Comparison of ENCODE assay signal across 1 cellular context in the genomic region with DNA sequence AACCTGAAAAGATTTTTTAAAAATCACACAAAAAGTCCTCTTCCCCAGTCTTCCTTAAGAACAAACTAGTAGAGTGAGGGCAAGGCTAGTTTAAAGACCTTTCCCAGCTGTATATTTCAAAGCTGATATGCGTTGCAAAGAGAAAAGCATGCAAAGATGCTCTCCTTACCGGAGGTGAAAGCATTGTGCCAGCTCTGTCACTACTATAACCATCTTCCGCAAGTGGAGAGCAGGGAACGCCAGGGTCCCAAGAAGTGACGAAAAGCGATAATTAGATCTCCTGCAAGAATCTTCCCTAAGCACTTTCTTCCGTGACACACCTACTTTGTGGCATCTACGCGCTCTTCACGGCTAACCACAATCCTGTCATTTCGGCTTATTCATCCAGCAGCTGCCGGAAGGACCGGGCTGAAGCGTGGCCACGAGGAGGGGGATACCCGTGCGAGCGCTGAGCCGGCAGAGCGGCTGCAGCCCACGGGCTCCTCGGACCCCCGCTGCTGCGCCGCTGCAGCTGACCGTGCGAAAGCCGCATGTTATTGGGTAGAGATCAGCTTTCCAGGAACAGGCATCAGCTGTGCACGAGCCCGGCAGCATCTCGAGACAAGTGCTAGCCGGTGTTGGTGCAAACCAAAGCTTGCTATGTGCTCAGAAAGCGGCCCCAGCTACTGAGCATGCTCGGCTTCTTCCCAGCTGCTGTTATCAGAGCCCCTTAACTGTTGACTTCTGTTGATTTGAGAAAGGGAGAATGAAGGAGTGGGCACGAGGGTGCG.
TF ChIP-seq lines count a peak whose summit lies in the region.

No MANE protein-coding gene starts in this region.

TF ChIP-seq in K562, 482 proteins besides CTCF, POLR2A, EP300 and RAD21 (continued from another document):
- TF ChIP-seq ZKSCAN3 (CRISPR knock-in tag; IDR thresholded peaks at IDR 0.05) (no peak), BACH1 (tag; IDR thresholded peaks at IDR 0.05) (no peak), ZNF717 (CRISPR knock-in tag; IDR thresholded peaks at IDR 0.05) (no peak), SMARCE1 (IDR thresholded peaks at IDR 0.05) (0 out of 2 replicates have a peak, but pooled peaks have one; percentile 41), MBD2 (IDR thresholded peaks at IDR 0.05; ENCODE audit: borderline replicate concordance, low read depth) (no peak), BRD9 (IDR thresholded peaks at IDR 0.05; ENCODE audit: low read depth, partially characterized antibody) (no peak), PTBP1 (IDR thresholded peaks at IDR 0.05; ENCODE audit: low read depth, low read length) (no peak), MECOM (CRISPR knock-in tag; IDR thresholded peaks at IDR 0.05) (no peak), ZNF311 (CRISPR knock-in tag; IDR thresholded peaks at IDR 0.05) (no peak), PHF21A (IDR thresholded peaks at IDR 0.05; ENCODE audit: borderline replicate concordance, low read depth) (no peak), CBFA2T3 (IDR thresholded peaks at IDR 0.05) (peak; percentile 37), MTA3 (IDR thresholded peaks at IDR 0.05; ENCODE audit: borderline replicate concordance) (peak; percentile 34; the same call in 1 of the 2 replicates), CREB1 (IDR thresholded peaks at IDR 0.05) (peak; percentile 55), CREB1 (CRISPR knock-in tag; IDR thresholded peaks at IDR 0.05) (no peak), ARID1B (IDR thresholded peaks at IDR 0.05) (peak; percentile 55; the same call in 1 of the 2 replicates), ESRRA (IDR thresholded peaks at IDR 0.05; ENCODE audit: borderline replicate concordance, low read depth) (peak; percentile 80; the same call in 1 of the 2 replicates), NCOA1 (IDR thresholded peaks at IDR 0.05; ENCODE audit: low read depth) (no peak), NBN (IDR thresholded peaks at IDR 0.05; ENCODE audit: low read depth) (no peak), POU5F1 (IDR thresholded peaks at IDR 0.05; ENCODE audit: borderline replicate concordance, low read depth, low read length, partially characterized antibody) (no peak), SRSF7 (optimal IDR thresholded peaks at IDR 0.05; ENCODE audit: low read depth, low read length) (no peak), HDGF (IDR thresholded peaks at IDR 0.05) (no peak), TAF15 (IDR thresholded peaks at IDR 0.05; ENCODE audit: low read depth, low read length) (no peak), TAF9B (IDR thresholded peaks at IDR 0.05; ENCODE audit: partially characterized antibody) (peak; percentile 61), SMARCA4 (IDR thresholded peaks at IDR 0.05) (peak; percentile 26; the same call in 1 of the 2 replicates), BHLHE40 (IDR thresholded peaks at IDR 0.05; ENCODE audit: low read length) (peak; percentile 76), RAD51 (IDR thresholded peaks at IDR 0.05; ENCODE audit: borderline replicate concordance, low read depth) (no peak), TCF3 (CRISPR knock-in tag; IDR thresholded peaks at IDR 0.05) (peak; percentile 41), MAFF (IDR thresholded peaks at IDR 0.05; ENCODE audit: low read length) (no peak), SOX6 (IDR thresholded peaks at IDR 0.05) (peak; percentile 57; the same call in 1 of the 2 replicates), SIN3B (IDR thresholded peaks at IDR 0.05; ENCODE audit: low read depth) (no peak), ZNF24 (IDR thresholded peaks at IDR 0.05) (no peak), GABPA (tag; conservative IDR thresholded peaks at IDR 0.05; ENCODE audit: low read depth) (peak; percentile 69), NR2C2 (CRISPR knock-in tag; IDR thresholded peaks at IDR 0.05) (no peak), NR2C2 (tag; IDR thresholded peaks at IDR 0.05) (no peak; the same call in 1 of the 2 replicates), PTTG1 (tag; IDR thresholded peaks at IDR 0.05; ENCODE audit: low read depth) (no peak), ZNF644 (tag; IDR thresholded peaks at IDR 0.05; ENCODE audit: low read depth) (no peak), NFYB (IDR thresholded peaks at IDR 0.05; ENCODE audit: extremely low read depth, insufficient read length) (no peak), DACH1 (IDR thresholded peaks at IDR 0.05; ENCODE audit: partially characterized antibody) (peak; percentile 57), FOXK2 (conservative IDR thresholded peaks at IDR 0.05 in 1 of 2, IDR thresholded peaks at IDR 0.05 in 1 of 2; ENCODE audit: low read depth in 2 of 2) (no peak), C11orf30 (IDR thresholded peaks at IDR 0.05; ENCODE audit: low read depth) (0 out of 2 replicates have a peak, but pooled peaks have one; percentile 26), ZNF140 (CRISPR knock-in tag; IDR thresholded peaks at IDR 0.05) (no peak), L3MBTL2 (IDR thresholded peaks at IDR 0.05) (peak; percentile 89), MCM7 (IDR thresholded peaks at IDR 0.05) (no peak), SMAD4 (CRISPR knock-in tag; conservative IDR thresholded peaks at IDR 0.05) (peak; percentile 53; the same call in 1 of the 2 replicates), ZFP1 (CRISPR knock-in tag; IDR thresholded peaks at IDR 0.05) (no peak), CBX1 (IDR thresholded peaks at IDR 0.05; ENCODE audit: low read depth) (no peak), COPS2 (conservative IDR thresholded peaks at IDR 0.05) (no peak), ETV5 (CRISPR knock-in tag; IDR thresholded peaks at IDR 0.05; ENCODE audit: low read depth) (peak; percentile 61), MTA2 (IDR thresholded peaks at IDR 0.05; ENCODE audit: low read depth) (no peak), ETV1 (tag; conservative IDR thresholded peaks at IDR 0.05; ENCODE audit: low read depth) (peak; percentile 65), SMC3 (conservative IDR thresholded peaks at IDR 0.05; ENCODE audit: insufficient read depth, low read depth, low read length) (no peak), ATF1 (CRISPR knock-in tag; IDR thresholded peaks at IDR 0.05) (no peak), ATF1 (tag; IDR thresholded peaks at IDR 0.05) (peak; percentile 50)
- TF ChIP-seq, protein P1, sequence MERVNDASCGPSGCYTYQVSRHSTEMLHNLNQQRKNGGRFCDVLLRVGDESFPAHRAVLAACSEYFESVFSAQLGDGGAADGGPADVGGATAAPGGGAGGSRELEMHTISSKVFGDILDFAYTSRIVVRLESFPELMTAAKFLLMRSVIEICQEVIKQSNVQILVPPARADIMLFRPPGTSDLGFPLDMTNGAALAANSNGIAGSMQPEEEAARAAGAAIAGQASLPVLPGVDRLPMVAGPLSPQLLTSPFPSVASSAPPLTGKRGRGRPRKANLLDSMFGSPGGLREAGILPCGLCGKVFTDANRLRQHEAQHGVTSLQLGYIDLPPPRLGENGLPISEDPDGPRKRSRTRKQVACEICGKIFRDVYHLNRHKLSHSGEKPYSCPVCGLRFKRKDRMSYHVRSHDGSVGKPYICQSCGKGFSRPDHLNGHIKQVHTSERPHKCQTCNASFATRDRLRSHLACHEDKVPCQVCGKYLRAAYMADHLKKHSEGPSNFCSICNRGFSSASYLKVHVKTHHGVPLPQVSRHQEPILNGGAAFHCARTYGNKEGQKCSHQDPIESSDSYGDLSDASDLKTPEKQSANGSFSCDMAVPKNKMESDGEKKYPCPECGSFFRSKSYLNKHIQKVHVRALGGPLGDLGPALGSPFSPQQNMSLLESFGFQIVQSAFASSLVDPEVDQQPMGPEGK (CRISPR knock-in tag; IDR thresholded peaks at IDR 0.05; ENCODE audit: borderline replicate concordance) = no peak
- TF ChIP-seq, protein P2, sequence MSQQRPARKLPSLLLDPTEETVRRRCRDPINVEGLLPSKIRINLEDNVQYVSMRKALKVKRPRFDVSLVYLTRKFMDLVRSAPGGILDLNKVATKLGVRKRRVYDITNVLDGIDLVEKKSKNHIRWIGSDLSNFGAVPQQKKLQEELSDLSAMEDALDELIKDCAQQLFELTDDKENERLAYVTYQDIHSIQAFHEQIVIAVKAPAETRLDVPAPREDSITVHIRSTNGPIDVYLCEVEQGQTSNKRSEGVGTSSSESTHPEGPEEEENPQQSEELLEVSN (IDR thresholded peaks at IDR 0.05; ENCODE audit: borderline replicate concordance in 1 of 2, extremely low read depth in 1 of 2, insufficient read depth in 1 of 2, insufficient read length in 1 of 2, low read depth in 1 of 2, low read length in 1 of 2, poor library complexity in 1 of 2, severe bottlenecking in 1 of 2) = no peak
- TF ChIP-seq, protein P3, sequence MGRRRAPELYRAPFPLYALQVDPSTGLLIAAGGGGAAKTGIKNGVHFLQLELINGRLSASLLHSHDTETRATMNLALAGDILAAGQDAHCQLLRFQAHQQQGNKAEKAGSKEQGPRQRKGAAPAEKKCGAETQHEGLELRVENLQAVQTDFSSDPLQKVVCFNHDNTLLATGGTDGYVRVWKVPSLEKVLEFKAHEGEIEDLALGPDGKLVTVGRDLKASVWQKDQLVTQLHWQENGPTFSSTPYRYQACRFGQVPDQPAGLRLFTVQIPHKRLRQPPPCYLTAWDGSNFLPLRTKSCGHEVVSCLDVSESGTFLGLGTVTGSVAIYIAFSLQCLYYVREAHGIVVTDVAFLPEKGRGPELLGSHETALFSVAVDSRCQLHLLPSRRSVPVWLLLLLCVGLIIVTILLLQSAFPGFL (CRISPR knock-in tag; IDR thresholded peaks at IDR 0.05) = no peak
- TF ChIP-seq, protein P4, sequence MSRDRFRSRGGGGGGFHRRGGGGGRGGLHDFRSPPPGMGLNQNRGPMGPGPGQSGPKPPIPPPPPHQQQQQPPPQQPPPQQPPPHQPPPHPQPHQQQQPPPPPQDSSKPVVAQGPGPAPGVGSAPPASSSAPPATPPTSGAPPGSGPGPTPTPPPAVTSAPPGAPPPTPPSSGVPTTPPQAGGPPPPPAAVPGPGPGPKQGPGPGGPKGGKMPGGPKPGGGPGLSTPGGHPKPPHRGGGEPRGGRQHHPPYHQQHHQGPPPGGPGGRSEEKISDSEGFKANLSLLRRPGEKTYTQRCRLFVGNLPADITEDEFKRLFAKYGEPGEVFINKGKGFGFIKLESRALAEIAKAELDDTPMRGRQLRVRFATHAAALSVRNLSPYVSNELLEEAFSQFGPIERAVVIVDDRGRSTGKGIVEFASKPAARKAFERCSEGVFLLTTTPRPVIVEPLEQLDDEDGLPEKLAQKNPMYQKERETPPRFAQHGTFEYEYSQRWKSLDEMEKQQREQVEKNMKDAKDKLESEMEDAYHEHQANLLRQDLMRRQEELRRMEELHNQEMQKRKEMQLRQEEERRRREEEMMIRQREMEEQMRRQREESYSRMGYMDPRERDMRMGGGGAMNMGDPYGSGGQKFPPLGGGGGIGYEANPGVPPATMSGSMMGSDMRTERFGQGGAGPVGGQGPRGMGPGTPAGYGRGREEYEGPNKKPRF (IDR thresholded peaks at IDR 0.05; ENCODE audit: low read depth, low read length) = no peak
- TF ChIP-seq, protein P5, sequence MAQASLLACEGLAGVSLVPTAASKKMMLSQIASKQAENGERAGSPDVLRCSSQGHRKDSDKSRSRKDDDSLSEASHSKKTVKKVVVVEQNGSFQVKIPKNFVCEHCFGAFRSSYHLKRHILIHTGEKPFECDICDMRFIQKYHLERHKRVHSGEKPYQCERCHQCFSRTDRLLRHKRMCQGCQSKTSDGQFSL (CRISPR knock-in tag; IDR thresholded peaks at IDR 0.05) = 0 out of 2 replicates have a peak, but pooled peaks have one; percentile 25
- TF ChIP-seq, protein P5 (tag; IDR thresholded peaks at IDR 0.05) = no peak
- TF ChIP-seq, protein P6, sequence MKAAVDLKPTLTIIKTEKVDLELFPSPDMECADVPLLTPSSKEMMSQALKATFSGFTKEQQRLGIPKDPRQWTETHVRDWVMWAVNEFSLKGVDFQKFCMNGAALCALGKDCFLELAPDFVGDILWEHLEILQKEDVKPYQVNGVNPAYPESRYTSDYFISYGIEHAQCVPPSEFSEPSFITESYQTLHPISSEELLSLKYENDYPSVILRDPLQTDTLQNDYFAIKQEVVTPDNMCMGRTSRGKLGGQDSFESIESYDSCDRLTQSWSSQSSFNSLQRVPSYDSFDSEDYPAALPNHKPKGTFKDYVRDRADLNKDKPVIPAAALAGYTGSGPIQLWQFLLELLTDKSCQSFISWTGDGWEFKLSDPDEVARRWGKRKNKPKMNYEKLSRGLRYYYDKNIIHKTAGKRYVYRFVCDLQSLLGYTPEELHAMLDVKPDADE (conservative IDR thresholded peaks at IDR 0.05; ENCODE audit: control insufficient read depth, low read depth, low read length) = 0 out of 2 replicates have a peak, but pooled peaks have one; percentile 18
- TF ChIP-seq, protein P7, sequence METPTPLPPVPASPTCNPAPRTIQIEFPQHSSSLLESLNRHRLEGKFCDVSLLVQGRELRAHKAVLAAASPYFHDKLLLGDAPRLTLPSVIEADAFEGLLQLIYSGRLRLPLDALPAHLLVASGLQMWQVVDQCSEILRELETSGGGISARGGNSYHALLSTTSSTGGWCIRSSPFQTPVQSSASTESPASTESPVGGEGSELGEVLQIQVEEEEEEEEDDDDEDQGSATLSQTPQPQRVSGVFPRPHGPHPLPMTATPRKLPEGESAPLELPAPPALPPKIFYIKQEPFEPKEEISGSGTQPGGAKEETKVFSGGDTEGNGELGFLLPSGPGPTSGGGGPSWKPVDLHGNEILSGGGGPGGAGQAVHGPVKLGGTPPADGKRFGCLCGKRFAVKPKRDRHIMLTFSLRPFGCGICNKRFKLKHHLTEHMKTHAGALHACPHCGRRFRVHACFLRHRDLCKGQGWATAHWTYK (CRISPR knock-in tag; IDR thresholded peaks at IDR 0.05) = peak; percentile 45; the same call in 1 of the 2 replicates
- TF ChIP-seq, protein P8, sequence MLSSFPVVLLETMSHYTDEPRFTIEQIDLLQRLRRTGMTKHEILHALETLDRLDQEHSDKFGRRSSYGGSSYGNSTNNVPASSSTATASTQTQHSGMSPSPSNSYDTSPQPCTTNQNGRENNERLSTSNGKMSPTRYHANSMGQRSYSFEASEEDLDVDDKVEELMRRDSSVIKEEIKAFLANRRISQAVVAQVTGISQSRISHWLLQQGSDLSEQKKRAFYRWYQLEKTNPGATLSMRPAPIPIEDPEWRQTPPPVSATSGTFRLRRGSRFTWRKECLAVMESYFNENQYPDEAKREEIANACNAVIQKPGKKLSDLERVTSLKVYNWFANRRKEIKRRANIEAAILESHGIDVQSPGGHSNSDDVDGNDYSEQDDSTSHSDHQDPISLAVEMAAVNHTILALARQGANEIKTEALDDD (IDR thresholded peaks at IDR 0.05) = peak; percentile 43; the same call in 1 of the 2 replicates
- TF ChIP-seq, protein P9, sequence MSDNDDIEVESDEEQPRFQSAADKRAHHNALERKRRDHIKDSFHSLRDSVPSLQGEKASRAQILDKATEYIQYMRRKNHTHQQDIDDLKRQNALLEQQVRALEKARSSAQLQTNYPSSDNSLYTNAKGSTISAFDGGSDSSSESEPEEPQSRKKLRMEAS (CRISPR knock-in tag; IDR thresholded peaks at IDR 0.05) = peak; percentile 69
- TF ChIP-seq, protein P10, sequence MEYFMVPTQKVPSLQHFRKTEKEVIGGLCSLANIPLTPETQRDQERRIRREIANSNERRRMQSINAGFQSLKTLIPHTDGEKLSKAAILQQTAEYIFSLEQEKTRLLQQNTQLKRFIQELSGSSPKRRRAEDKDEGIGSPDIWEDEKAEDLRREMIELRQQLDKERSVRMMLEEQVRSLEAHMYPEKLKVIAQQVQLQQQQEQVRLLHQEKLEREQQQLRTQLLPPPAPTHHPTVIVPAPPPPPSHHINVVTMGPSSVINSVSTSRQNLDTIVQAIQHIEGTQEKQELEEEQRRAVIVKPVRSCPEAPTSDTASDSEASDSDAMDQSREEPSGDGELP (CRISPR knock-in tag; IDR thresholded peaks at IDR 0.05; ENCODE audit: borderline replicate concordance) = peak; percentile 98
